18 cellular contexts compared by ENCODE assay signal in genomic region chr6:47264775-47265184, GRCh38. TPM values are rescaled to one million over a fixed set of nuclear protein-coding genes. Genes with fewer than 3 reads are reported as not detected.
DNase-seq lines count a peak whose midpoint lies in the region; ATAC-seq and TF ChIP-seq lines count a peak whose summit lies in the region.
"Had no signal": no experiment of that assay in that cellular context is flagged by ENCODE, and none has a peak within 500 bp of the region (broad histone marks: within the 10 kb centered on the region; RNA-seq: fewer than 3 reads in every experiment).

No MANE protein-coding gene starts in this region.

- H3K9me3 Mint-ChIP-seq in Calu3 (ENCODE audit: low read depth, unreplicated experiment), result no peaks in the 10 kb centered on the region
- H3K9me3 Mint-ChIP-seq in effector memory CD8-positive, alpha-beta T cell, result no peaks in the 10 kb centered on the region
- H3K9me3 Mint-ChIP-seq: CD4-positive, alpha-beta T cell; GM23338 had no signal

- peaks cover 13% of the 10 kb centered on the region for H3K79me1 ChIP-seq in mesenchymal stem cell (replicated peaks; ENCODE audit: low read length, poor library complexity, severe bottlenecking)
- peaks cover 33% of the 10 kb centered on the region for H3K79me1 ChIP-seq in mesendoderm (ENCODE audit: low read length)

- no peak for ATAC-seq in GM21526 (IDR thresholded peaks at IDR 0.05; ENCODE audit: low FRiP score, unreplicated experiment)
- no peak for ATAC-seq in GM18873 (IDR thresholded peaks at IDR 0.05; ENCODE audit: low FRiP score, unreplicated experiment)
- ATAC-seq in effector memory CD8-positive, alpha-beta T cell (replicated peaks), result no peak
- ATAC-seq: GM23338 had no signal

- H2AFZ ChIP-seq in mesenchymal stem cell (ENCODE audit: low read depth, low read length), result no peak overlapping the region
- H2AFZ ChIP-seq: GM23338 had no signal

- no peak overlapping the region for H4K91ac ChIP-seq in mesenchymal stem cell (ENCODE audit: low read length)

- H2AK5ac ChIP-seq in mesenchymal stem cell (ENCODE audit: low read length, severe bottlenecking) (no peak overlapping the region), mesendoderm (ENCODE audit: low read length) (no peak overlapping the region)

- H2BK120ac ChIP-seq in mesenchymal stem cell (ENCODE audit: low read depth, low read length) (no peak overlapping the region), mesendoderm (ENCODE audit: low read depth, low read length) (no peak overlapping the region)

- H3K27ac Mint-ChIP-seq in Calu3 (ENCODE audit: unreplicated experiment), result peak overlapping the region; percentile 31
- no peak overlapping the region for H3K27ac Mint-ChIP-seq in effector memory CD8-positive, alpha-beta T cell
- H3K27ac Mint-ChIP-seq: CD4-positive, alpha-beta T cell; GM23338 had no signal

- H3K4me1 ChIP-seq in adipocyte (ENCODE audit: control insufficient read depth, insufficient read depth, low read length) (peaks cover 28% of the 10 kb centered on the region), mesenchymal stem cell (ENCODE audit: control insufficient read depth, insufficient read depth, low read depth, low read length) (peaks cover 2% of the 10 kb centered on the region), mesendoderm (ENCODE audit: control insufficient read depth, low read depth, low read length) (peaks cover 3% of the 10 kb centered on the region)

- peaks cover 73% of the 10 kb centered on the region for H3K4me1 Mint-ChIP-seq in Calu3 (ENCODE audit: low read depth, unreplicated experiment)
- H3K4me1 Mint-ChIP-seq in effector memory CD8-positive, alpha-beta T cell (ENCODE audit: low read depth in 2 of 2), result no peaks in the 10 kb centered on the region

- DNase-seq in Calu3, result no peak
- DNase-seq in adipocyte (ENCODE audit: low read depth), result no peak
- peak; percentile 66 for DNase-seq in glomerular endothelial cell (ENCODE audit: extremely low read depth, low read depth, low spot score)
- DNase-seq in mesenchymal stem cell, result peak; percentile 28
- no peak for DNase-seq in mesendoderm
- no peak for DNase-seq in effector memory CD8-positive, alpha-beta T cell
- DNase-seq: CD4-positive, alpha-beta T cell; DND-41; KBM-7; NCI-H146; NCI-H2081 treated with DMSO at 0.1 percent for 48 hours; NCI-H226; NCI-H526 treated with DMSO at 0.1 percent for 48 hours; SIG-M5 had no signal

- H2BK5ac ChIP-seq in mesenchymal stem cell (ENCODE audit: low read depth, low read length, poor library complexity, severe bottlenecking), result no peak overlapping the region
- no peak overlapping the region for H2BK5ac ChIP-seq in mesendoderm (ENCODE audit: low read length)

- H3K4me2 ChIP-seq in mesenchymal stem cell (ENCODE audit: low read length, poor library complexity, severe bottlenecking) (no peak overlapping the region), mesendoderm (ENCODE audit: low read length) (no peak overlapping the region)
- H3K4me2 ChIP-seq: GM23338 had no signal

- no peak overlapping the region for H4K5ac ChIP-seq in mesendoderm (ENCODE audit: low read length)

- H3K4me3 Mint-ChIP-seq in Calu3 (ENCODE audit: low read depth, unreplicated experiment), result no peak overlapping the region
- no peak overlapping the region for H3K4me3 Mint-ChIP-seq in effector memory CD8-positive, alpha-beta T cell
- H3K4me3 Mint-ChIP-seq: CD4-positive, alpha-beta T cell; GM23338 had no signal

- peaks cover 22% of the 10 kb centered on the region for H3K79me2 ChIP-seq in mesendoderm (ENCODE audit: control insufficient read depth, insufficient read depth, low read length)

- H3K27ac ChIP-seq in mesenchymal stem cell (ENCODE audit: low read length, poor library complexity, severe bottlenecking) (no peak overlapping the region), mesendoderm (ENCODE audit: low read depth, low read length) (no peak overlapping the region)
- H3K27ac ChIP-seq: HL-60 had no signal

- H3K9me3 ChIP-seq in adipocyte (ENCODE audit: control insufficient read depth, low read length) (no peaks in the 10 kb centered on the region), mesenchymal stem cell (ENCODE audit: control insufficient read depth, low read length) (no peaks in the 10 kb centered on the region)

- intact Hi-C loops in Calu3 (cut with micrococcal nuclease; ENCODE audit: unreplicated experiment), result no loop called here

- no peak for TF ChIP-seq CTCF in Calu3 (IDR thresholded peaks at IDR 0.05; ENCODE audit: unreplicated experiment)

- H3K27me3 ChIP-seq in adipocyte (replicated peaks; ENCODE audit: control insufficient read depth, insufficient read depth, low read length) (no peaks in the 10 kb centered on the region), mesenchymal stem cell (ENCODE audit: control insufficient read depth in 1 of 2, insufficient read depth in 1 of 2, low read length in 2 of 2) (no peaks in the 10 kb centered on the region), mesendoderm (ENCODE audit: insufficient read depth, low read length, poor library complexity) (no peaks in the 10 kb centered on the region)

- H3K23ac ChIP-seq in mesenchymal stem cell (ENCODE audit: low read length in 2 of 2) (no peak overlapping the region), mesendoderm (ENCODE audit: low read length) (no peak overlapping the region)

- peaks cover 83% of the 10 kb centered on the region for H3K36me3 Mint-ChIP-seq in Calu3 (ENCODE audit: insufficient read depth, unreplicated experiment)
- no peaks in the 10 kb centered on the region for H3K36me3 Mint-ChIP-seq in effector memory CD8-positive, alpha-beta T cell (ENCODE audit: insufficient read depth)

- H3K9ac ChIP-seq in adipocyte (ENCODE audit: low read length) (peak overlapping the region; percentile 46), mesenchymal stem cell (ENCODE audit: low read length) (no peak overlapping the region), mesendoderm (ENCODE audit: low read length) (no peak overlapping the region)

- H3K4me3 ChIP-seq in adipocyte (ENCODE audit: low read length) (no peak overlapping the region), mesenchymal stem cell (ENCODE audit: insufficient read depth in 1 of 2, low read depth in 1 of 2, low read length in 2 of 2) (no peak overlapping the region), mesendoderm (ENCODE audit: low read length) (no peak overlapping the region)
- H3K4me3 ChIP-seq: GM23338 had no signal

- H2BK15ac ChIP-seq in mesenchymal stem cell (ENCODE audit: low read depth, poor library complexity, severe bottlenecking) (no peak overlapping the region), mesendoderm (replicated peaks; ENCODE audit: low read depth) (no peak overlapping the region)

- no peak overlapping the region for H3K18ac ChIP-seq in mesenchymal stem cell (ENCODE audit: low read depth in 1 of 2, low read length in 2 of 2)
- H3K18ac ChIP-seq in mesendoderm (ENCODE audit: low read length), result no peak overlapping the region

- H3K56ac ChIP-seq in mesendoderm (ENCODE audit: low read length), result no peak overlapping the region

- H3K27me3 Mint-ChIP-seq in Calu3 (ENCODE audit: unreplicated experiment), result no peaks in the 10 kb centered on the region
- H3K27me3 Mint-ChIP-seq in effector memory CD8-positive, alpha-beta T cell, result peaks cover 18 to 40% of the 10 kb centered on the region in 2 donors

- H4K8ac ChIP-seq in mesenchymal stem cell (ENCODE audit: low read length) (no peak overlapping the region), mesendoderm (ENCODE audit: low read depth, low read length) (no peak overlapping the region)

- 60% methylated on average over 3 of the region's 3 CpGs for WGBS in mesenchymal stem cell
- no CpG with 5 or more reads among the region's 3 CpGs for WGBS in mesendoderm (ENCODE audit: extremely low coverage, insufficient coverage, low lambda C conversion rate)

- H3K36me3 ChIP-seq in adipocyte (ENCODE audit: control insufficient read depth, insufficient read depth, low read length, severe bottlenecking), result peaks cover 32% of the 10 kb centered on the region
- H3K36me3 ChIP-seq in mesenchymal stem cell (ENCODE audit: control insufficient read depth in 1 of 2, insufficient read depth in 2 of 2, low read depth in 1 of 2, low read length in 2 of 2), result peaks cover 0 to 32% of the 10 kb centered on the region in 2 experiments
- no peaks in the 10 kb centered on the region for H3K36me3 ChIP-seq in mesendoderm (ENCODE audit: control insufficient read depth, insufficient read depth, low read length)

- CTCF ChIA-PET in Calu3 (lab: Charles Lee), result no interaction called here

- peak overlapping the region in 1 of 2 experiments; percentile 12 for H2BK12ac ChIP-seq in mesenchymal stem cell (ENCODE audit: low read length in 2 of 2)

- H3K4ac ChIP-seq in mesenchymal stem cell (ENCODE audit: low read depth in 1 of 2, low read length in 2 of 2) (no peak overlapping the region), mesendoderm (ENCODE audit: low read depth, low read length) (no peak overlapping the region)

- H3K14ac ChIP-seq in mesenchymal stem cell (ENCODE audit: low read length in 2 of 2), result no peak overlapping the region

- no TSS peak for BruUV-seq in Calu3 (replicated peaks; lab: Mats Ljungman, UMichigan)

RNA-seq across cellular contexts. Expression of gene TNFRSF21, which starts 44.9 kb away (rescaled TPM):
- 255 and 282 TPM in 2 replicates for total RNA-seq in Calu3 (2022)
- total RNA-seq in glomerular endothelial cell, result 83.1 and 98.9 TPM in 2 replicates
- polyA plus RNA-seq in mesenchymal stem cell (2013, experiment 1 of 2), result 214 TPM
- polyA plus RNA-seq in mesenchymal stem cell (2013, experiment 2 of 2), result 215 TPM
- polyA plus RNA-seq in mesendoderm (2013, experiment 1 of 2), result 56.4 TPM
- 56.6 TPM for polyA plus RNA-seq in mesendoderm (2013, experiment 2 of 2)

Comparison
In these comparisons a context has a peak if more than half of its experiments do, and no peak if none do; other contexts are left out.
1. DNase-seq: peak in glomerular endothelial cell (single experiment) and mesenchymal stem cell (single experiment); none in Calu3 (single experiment), adipocyte (single experiment), mesendoderm (single experiment) and effector memory CD8-positive, alpha-beta T cell (0 of 3).